Comparison of ENCODE assay signal across 22 cellular contexts in the genomic region with DNA sequence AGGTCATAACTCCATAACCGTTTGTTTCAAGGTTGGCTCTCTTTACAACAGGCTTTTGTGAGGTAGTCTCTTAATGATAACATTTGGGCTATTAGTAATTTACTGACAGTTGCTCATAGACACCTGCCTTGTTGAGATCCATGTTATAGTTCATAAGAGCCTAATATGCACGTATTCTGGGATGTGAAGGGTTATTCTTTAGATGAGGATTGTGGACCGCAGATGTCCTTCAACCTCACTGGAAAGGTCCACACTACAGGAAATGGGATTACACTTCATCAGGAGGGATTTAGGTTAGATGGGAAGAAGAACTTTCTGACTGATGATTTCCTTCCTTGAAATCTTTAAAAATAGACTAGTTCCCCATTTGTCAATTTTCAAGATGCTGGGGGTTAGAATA.
"Had no signal": no experiment of that assay in that cellular context is flagged by ENCODE, and none has a peak within 500 bp of the region (broad histone marks: within the 10 kb centered on the region; RNA-seq: fewer than 3 reads in every experiment).

No MANE protein-coding gene starts in this region.

- H3K9me3 Mint-ChIP-seq: activated naive CD8-positive, alpha-beta T cell treated with anti-CD3 and anti-CD28 coated beads, Interleukin-2, amount 50 U/mL, for 24 hours; activated T-cell treated with anti-CD3 and anti-CD28 coated beads, Interleukin-2, amount 50 U/mL, for 4 hours; activated T-helper 2 cell treated with anti-CD3 and anti-CD28 coated beads, Interferon-gamma antibody, Interleukin-2, Interleukin-4, amounts not matched to agents 10 μg/mL and 5 μg/mL and 100 μg/mL, durations not matched to agents 14 hours and 24 hours and 36 hours; immature natural killer cell; naive thymus-derived CD4-positive, alpha-beta T cell; neural crest cell; T-cell; T-helper 2 cell treated with Interferon-gamma antibody and Interleukin-4, amounts not matched to agents 5 μg/mL and 100 μg/mL, for 36 hours; type B pancreatic cell had no signal

- ATAC-seq: activated naive CD8-positive, alpha-beta T cell treated with anti-CD3 and anti-CD28 coated beads, Interleukin-2, amount 50 U/mL, for 24 hours had no signal

- H3K36me3 Mint-ChIP-seq: immature natural killer cell; naive thymus-derived CD4-positive, alpha-beta T cell; T-cell; type B pancreatic cell had no signal

- H3K36me3 ChIP-seq: cardiac muscle cell, left lung, thoracic aorta, WERI-Rb-1 had no signal

- H3K9me3 ChIP-seq: left lung, thoracic aorta had no signal

- H3K27ac Mint-ChIP-seq: activated naive CD8-positive, alpha-beta T cell treated with anti-CD3 and anti-CD28 coated beads, Interleukin-2, amount 50 U/mL, for 24 hours; activated T-helper 2 cell treated with anti-CD3 and anti-CD28 coated beads, Interferon-gamma antibody, Interleukin-2, Interleukin-4, amounts not matched to agents 10 μg/mL and 5 μg/mL and 100 μg/mL, durations not matched to agents 14 hours and 24 hours and 36 hours; immature natural killer cell; naive thymus-derived CD4-positive, alpha-beta T cell; T-cell; T-helper 2 cell treated with Interferon-gamma antibody and Interleukin-4, amounts not matched to agents 5 μg/mL and 100 μg/mL, for 36 hours; type B pancreatic cell had no signal

- H3K27me3 Mint-ChIP-seq: T-cell had no signal

- H3K27me3 ChIP-seq: cardiac muscle cell, foreskin keratinocyte, left lung had no signal

- H3K27ac ChIP-seq: cardiac muscle cell, foreskin keratinocyte, left lung, thoracic aorta, WERI-Rb-1 had no signal

- DNase-seq: activated CD4-positive, alpha-beta T cell treated with anti-CD3 and anti-CD28 coated beads for 1 hour; activated CD8-positive, alpha-beta memory T cell treated with anti-CD3 and anti-CD28 coated beads for 24 hours; activated CD8-positive, alpha-beta memory T cell treated with anti-CD3 and anti-CD28 coated beads, Interleukin-2, amount 50 U/mL, for 4 hours; activated naive CD4-positive, alpha-beta T cell; activated naive CD8-positive, alpha-beta T cell treated with anti-CD3 and anti-CD28 coated beads, Interleukin-2, amount 50 U/mL, for 24 hours; activated T-cell treated with anti-CD3 and anti-CD28 coated beads, Interleukin-2, amount 50 U/mL, for 4 hours; left lung; occipital lobe; stimulated activated CD4-positive, alpha-beta T cell treated with anti-CD3 and anti-CD28 coated beads, Interleukin-4, amount 100 ng/mL, for 1 hour; stimulated activated naive CD4-positive, alpha-beta T cell treated with Interleukin-2 at 50 U/mL for 16 hours; T-cell; WERI-Rb-1 had no signal

- H3K4me1 Mint-ChIP-seq: immature natural killer cell, neural crest cell had no signal

- H3K4me3 Mint-ChIP-seq: activated naive CD8-positive, alpha-beta T cell treated with anti-CD3 and anti-CD28 coated beads, Interleukin-2, amount 50 U/mL, for 24 hours; activated T-cell treated with anti-CD3 and anti-CD28 coated beads, Interleukin-2, amount 50 U/mL, for 4 hours; immature natural killer cell; naive thymus-derived CD4-positive, alpha-beta T cell; neural crest cell; T-cell; T-helper 2 cell treated with Interferon-gamma antibody and Interleukin-4, amounts not matched to agents 5 μg/mL and 100 μg/mL, for 36 hours; type B pancreatic cell had no signal

- H3K4me3 ChIP-seq: cardiac muscle cell, left lung, lung, thoracic aorta had no signal
